ENCODE assay signal across 10 cellular contexts in genomic region chr16:55622930-55623561, GRCh38. TPM values are rescaled to one million over a fixed set of nuclear protein-coding genes. Genes with fewer than 3 reads are reported as not detected.
DNase-seq lines count a peak whose midpoint lies in the region; ATAC-seq and TF ChIP-seq lines count a peak whose summit lies in the region.
"Had no signal": no experiment of that assay in that cellular context is flagged by ENCODE, and none has a peak within 500 bp of the region (broad histone marks: within the 10 kb centered on the region; RNA-seq: fewer than 3 reads in every experiment).

No MANE protein-coding gene starts in this region.

- H3K4me3 ChIP-seq in MG63, result no peak overlapping the region
- H3K4me3 ChIP-seq in mucosa of descending colon, result no peak overlapping the region
- H3K4me3 ChIP-seq in lower leg skin (ENCODE audit: low read depth, poor library complexity, severe bottlenecking), result no peak overlapping the region
- H3K4me3 ChIP-seq: ascending aorta had no signal

- DNase-seq in ELF-1 (ENCODE audit: low read depth, low spot score) (peak; percentile 79), MG63 (peak; percentile 31), chondrocyte (ENCODE audit: low spot score) (no peak), mucosa of descending colon (no peak), lower leg skin (ENCODE audit: low spot score in 2 of 2) (no peak)
- no peak for DNase-seq in activated CD4-positive, alpha-beta T cell treated with anti-CD3 and anti-CD28 coated beads for 1 hour
- DNase-seq in activated T-cell treated with anti-CD3 and anti-CD28 coated beads, Interleukin-2, amount 50 U/mL, for 1 hour, result no peak
- DNase-seq: activated CD4-positive, alpha-beta T cell treated with anti-CD3 and anti-CD28 coated beads, Interleukin-2, amount 50 U/mL, for 48 hours had no signal

- no peaks in the 10 kb centered on the region for H3K4me1 Mint-ChIP-seq in chondrocyte (ENCODE audit: low read depth)

- no peaks in the 10 kb centered on the region for H3K4me1 ChIP-seq in mucosa of descending colon (ENCODE audit: low read depth)
- H3K4me1 ChIP-seq: ascending aorta had no signal

- 46 to 53% methylated on average over 8 of the region's 8 CpGs for WGBS in lower leg skin, 2 donors

- H3K27me3 ChIP-seq in MG63, result peaks cover 2% of the 10 kb centered on the region; the same call in 1 of the 2 replicates
- H3K27me3 ChIP-seq: ascending aorta had no signal

- TF ChIP-seq POLR2A in lower leg skin (IDR thresholded peaks at IDR 0.05), result no peak

- TF ChIP-seq CTCF in chondrocyte (IDR thresholded peaks at IDR 0.05), result peak; percentile 18
- no peak for TF ChIP-seq CTCF in mucosa of descending colon (IDR thresholded peaks at IDR 0.05)
- peak in 1 of 3 donors; percentile 47 for TF ChIP-seq CTCF in lower leg skin (IDR thresholded peaks at IDR 0.05)

- no peak overlapping the region for H3K4me3 Mint-ChIP-seq in chondrocyte (ENCODE audit: unreplicated experiment)

- H3K9me3 Mint-ChIP-seq in chondrocyte (ENCODE audit: low read depth), result peaks cover 7% of the 10 kb centered on the region

- no peaks in the 10 kb centered on the region for H3K36me3 ChIP-seq in MG63
- no peaks in the 10 kb centered on the region for H3K36me3 ChIP-seq in mucosa of descending colon (ENCODE audit: low read depth)
- H3K36me3 ChIP-seq: ascending aorta had no signal

- H3K36me3 Mint-ChIP-seq in chondrocyte (ENCODE audit: low read depth), result no peaks in the 10 kb centered on the region

- H3K27me3 Mint-ChIP-seq in chondrocyte (ENCODE audit: low read depth), result peaks cover 24% of the 10 kb centered on the region

- peaks cover 2% of the 10 kb centered on the region; the same call in 1 of the 2 replicates for H3K9me3 ChIP-seq in MG63
- H3K9me3 ChIP-seq in mucosa of descending colon, result no peaks in the 10 kb centered on the region
- H3K9me3 ChIP-seq: ascending aorta had no signal

- ATAC-seq in mucosa of descending colon, result peak; percentile 34
- no peak for ATAC-seq in GM19463 (IDR thresholded peaks at IDR 0.05; ENCODE audit: unreplicated experiment)

- intact Hi-C loops in mucosa of descending colon (cut with DNase I, micrococcal nuclease) (no loop called here), lower leg skin (cut with DNase I; ENCODE audit: low total_unique reads) (no loop called here)

- no peak overlapping the region for H3K27ac Mint-ChIP-seq in chondrocyte (ENCODE audit: unreplicated experiment)

RNA-seq across cellular contexts. Expression of gene SLC6A2, which starts 32.7 kb away (rescaled TPM):
- not detected in 2 replicates for total RNA-seq in MG63 (2014; rRNA removed; shearing (Covaris generic); ENCODE audit: low replicate concordance)
- total RNA-seq in chondrocyte, result not detected in 3 replicates
- under 1 TPM in 2 of 3 donors, not detected in 1; 0.09 to 0.19 TPM for total RNA-seq in mucosa of descending colon
- total RNA-seq in lower leg skin, result 10 to 100 TPM in 2 of 4 donors, 1 to 10 TPM in 2; 2.3 to 26.1 (median 8.7) TPM
- total RNA-seq: ascending aorta had no signal

RNA-seq across cellular contexts. Expression of gene CAPNS2, which starts 56.6 kb away (rescaled TPM):
- total RNA-seq in MG63 (2014; rRNA removed; shearing (Covaris generic); ENCODE audit: low replicate concordance), result not detected in 2 replicates
- total RNA-seq in chondrocyte, result 0.35 to 0.56 TPM (median 0.36 TPM) in 3 replicates
- total RNA-seq in mucosa of descending colon, result under 1 TPM; 0.41 to 0.60 (median 0.51) TPM
- 100 to 1,000 TPM; 139 to 168 (median 163) TPM for total RNA-seq in lower leg skin
- total RNA-seq: ascending aorta had no signal

Comparison
In these comparisons a context has a peak if more than half of its experiments do, and no peak if none do; other contexts are left out.
1. DNase-seq: peak in ELF-1 (single experiment) and MG63 (single experiment); none in chondrocyte (single experiment), mucosa of descending colon (0 of 3), activated CD4-positive, alpha-beta T cell treated with anti-CD3 and anti-CD28 coated beads for 1 hour (single experiment), lower leg skin (0 of 2) and activated T-cell treated with anti-CD3 and anti-CD28 coated beads, Interleukin-2, amount 50 U/mL, for 1 hour (single experiment).
2. RNA of gene CAPNS2, which starts 56.6 kb away (total RNA-seq): 139 to 168 TPM in lower leg skin; 0.41 to 0.60 TPM in mucosa of descending colon, 0.35 to 0.56 TPM in chondrocyte and not detected in MG63; every median in the first group is over 10 times any median in the second.